9 cellular contexts compared by ENCODE assay signal in genomic region chr3:16247282-16248058, GRCh38. TPM values are rescaled to one million over a fixed set of nuclear protein-coding genes. Genes with fewer than 3 reads are reported as not detected.
DNase-seq lines count a peak whose midpoint lies in the region; ATAC-seq, FAIRE-seq and TF ChIP-seq lines count a peak whose summit lies in the region.
"Had no signal": no experiment of that assay in that cellular context is flagged by ENCODE, and none has a peak within 500 bp of the region (broad histone marks: within the 10 kb centered on the region; RNA-seq: fewer than 3 reads in every experiment).

No MANE protein-coding gene starts in this region.

- no peaks in the 10 kb centered on the region for H3K4me1 ChIP-seq in colonic mucosa

- H3K4me3 ChIP-seq in colonic mucosa: no peak overlapping the region
- no peak overlapping the region for H3K4me3 ChIP-seq in lower leg skin (ENCODE audit: low read depth, poor library complexity, severe bottlenecking)
- H3K4me3 ChIP-seq: SK-N-MC had no signal

- no peak overlapping the region for H3K27ac ChIP-seq in C4-2B
- no peak overlapping the region for H3K27ac ChIP-seq in colonic mucosa
- H3K27ac ChIP-seq: SK-N-MC had no signal

- TF ChIP-seq CTCF in C4-2B (conservative IDR thresholded peaks at IDR 0.05) (peak; percentile 93), colonic mucosa (IDR thresholded peaks at IDR 0.05) (peak; percentile 90), lower leg skin (IDR thresholded peaks at IDR 0.05) (peak in 1 of 3 donors; percentile 35)

- peak; percentile 90 for ATAC-seq in HG03280 (IDR thresholded peaks at IDR 0.05; ENCODE audit: unreplicated experiment)

- no peak for TF ChIP-seq POLR2A in lower leg skin (IDR thresholded peaks at IDR 0.05)

- DNase-seq in GM19239 (ENCODE audit: insufficient read length, low spot score): peak; percentile 54
- DNase-seq in NCI-H510A (lab: John Stamatoyannopoulos, UW): peak; percentile 18
- peak; percentile 73 to 82 for DNase-seq in activated CD4-positive, alpha-beta T cell treated with anti-CD3 and anti-CD28 coated beads for 4 hours
- peak; percentile 84 for DNase-seq in colonic mucosa
- peak; percentile 79 to 94 for DNase-seq in lower leg skin (ENCODE audit: low spot score in 2 of 2)
- peak; percentile 48 to 67 (median 66) for DNase-seq in stimulated activated CD4-positive, alpha-beta T cell treated with anti-CD3 and anti-CD28 coated beads, TNF-alpha, amount 100 ng/mL, for 24 hours (ENCODE audit: low read depth in 3 of 3)

- intact Hi-C loops in colonic mucosa (cut with DNase I): loop anchor here (2.0 to 10.0 kb wide), 4 partner anchors 70 to 613 kb away; no protein-coding TSS in a partner anchor
- intact Hi-C loops in lower leg skin (cut with DNase I; ENCODE audit: low total_unique reads): loop anchor here (5.0 to 10.0 kb wide), 2 partner anchors 200 to 433 kb away; no protein-coding TSS in a partner anchor

- 29 to 33% methylated on average over 17 of the region's 17 CpGs for WGBS in lower leg skin, 2 donors

- H3K36me3 ChIP-seq in colonic mucosa: no peaks in the 10 kb centered on the region

- H3K9ac ChIP-seq in colonic mucosa (ENCODE audit: low read depth in 2 of 2, low read length in 2 of 2): no peak overlapping the region

- FAIRE-seq in GM19239 (lab: Jason Lieb, UNC): peak; percentile 96

- H3K27me3 ChIP-seq in colonic mucosa: no peaks in the 10 kb centered on the region

- no peaks in the 10 kb centered on the region for H3K9me3 ChIP-seq in colonic mucosa

RNA-seq across cellular contexts. Expression of gene DPH3, which starts 17.3 kb away (rescaled TPM):
- 10 to 100 TPM; 15.4 to 23.4 TPM for total RNA-seq in colonic mucosa
- total RNA-seq in lower leg skin: 1 to 10 TPM; 4.6 to 8.1 (median 5.7) TPM

RNA-seq across cellular contexts. Expression of gene OXNAD1, which starts 17.5 kb away (rescaled TPM):
- total RNA-seq in colonic mucosa (10 to 100 TPM; 23.4 to 26.2 TPM), lower leg skin (10 to 100 TPM in 2 of 4 donors, 1 to 10 TPM in 2; 7.6 to 12.7 (median 10.4) TPM)

Comparison
In these comparisons a context has a peak if more than half of its experiments do, and no peak if none do; other contexts are left out.
1. DNase-seq: peak in every context shown above with its lines; median percentile 86 in lower leg skin; 84 in colonic mucosa; 78 in activated CD4-positive, alpha-beta T cell treated with anti-CD3 and anti-CD28 coated beads for 4 hours; 66 in stimulated activated CD4-positive, alpha-beta T cell treated with anti-CD3 and anti-CD28 coated beads, TNF-alpha, amount 100 ng/mL, for 24 hours; 54 in GM19239; 18 in NCI-H510A.